ENCODE assay signal across 8 cellular contexts in genomic region chr3:171770689-171771620, GRCh38. TPM values are rescaled to one million over a fixed set of nuclear protein-coding genes. Genes with fewer than 3 reads are reported as not detected.
DNase-seq lines count a peak whose midpoint lies in the region; ATAC-seq and TF ChIP-seq lines count a peak whose summit lies in the region.

No MANE protein-coding gene starts in this region.

- peak overlapping the region; percentile 97 for H2AFZ ChIP-seq in osteoblast (ENCODE audit: low read length)

- ATAC-seq in SK-N-SH treated with all-trans-retinoic acid at 6 μM for 48 hours: peak; percentile 91

- H3K79me2 ChIP-seq in osteoblast (ENCODE audit: insufficient read depth, low read length): no peaks in the 10 kb centered on the region

- no peaks in the 10 kb centered on the region for H3K9me3 ChIP-seq in osteoblast (ENCODE audit: low read depth, low read length)

- H3K27me3 ChIP-seq in GM06990 (replicated peaks; ENCODE audit: control insufficient read depth, insufficient read depth, low read length): no peaks in the 10 kb centered on the region
- H3K27me3 ChIP-seq in osteoblast (ENCODE audit: insufficient read depth, low read length): no peaks in the 10 kb centered on the region

- peak overlapping the region; percentile 87 for H3K27ac ChIP-seq in osteoblast (ENCODE audit: low read depth, low read length)

- peak overlapping the region; percentile 50 for H3K4me3 ChIP-seq in GM06990 (replicated peaks; ENCODE audit: low read depth, low read length)
- peak overlapping the region; percentile 33 to 36 for H3K4me3 ChIP-seq in foreskin fibroblast (ENCODE audit: low read depth in 1 of 2, low read length in 2 of 2)
- H3K4me3 ChIP-seq in osteoblast (ENCODE audit: insufficient read depth, low read length): peak overlapping the region; percentile 80

- H3K4me1 ChIP-seq in osteoblast (ENCODE audit: insufficient read depth, low read length): peaks cover 19% of the 10 kb centered on the region

- DNase-seq in GM06990 (ENCODE audit: extremely low read depth, insufficient read length): no peak
- peak; percentile 49 for DNase-seq in HT1080 (ENCODE audit: low read depth)
- peak; percentile 62 to 81 for DNase-seq in foreskin fibroblast
- DNase-seq in osteoblast (ENCODE audit: insufficient read length, low spot score, missing footprints): peak; percentile 86
- no peak for DNase-seq in putamen (ENCODE audit: low spot score)
- no peak for DNase-seq in HuH-7.5 (ENCODE audit: low spot score)
- DNase-seq in stimulated activated CD4-positive, alpha-beta T cell treated with anti-CD3 and anti-CD28 coated beads, Interleukin-4, amount 100 ng/mL, for 1 hour: no peak

- peak overlapping the region; percentile 97 for H3K4me2 ChIP-seq in osteoblast (ENCODE audit: insufficient read depth, low read length)

- TF ChIP-seq CTCF in GM06990 (IDR thresholded peaks at IDR 0.05; ENCODE audit: insufficient read depth, low read length, poor library complexity, severe bottlenecking) (no peak), foreskin fibroblast (IDR thresholded peaks at IDR 0.05; ENCODE audit: low read depth, low read length) (no peak), osteoblast (IDR thresholded peaks at IDR 0.05; ENCODE audit: extremely low read depth, low read depth, low read length) (no peak)

- H3K36me3 ChIP-seq in GM06990 (ENCODE audit: control insufficient read depth, insufficient read depth, low read length) (no peaks in the 10 kb centered on the region), osteoblast (ENCODE audit: insufficient read depth, low read length) (no peaks in the 10 kb centered on the region)

- no peaks in the 10 kb centered on the region for H4K20me1 ChIP-seq in osteoblast (ENCODE audit: insufficient read depth, low read length)

TF ChIP-seq in SK-N-SH treated with all-trans-retinoic acid at 6 μM for 48 hours, 23 proteins besides CTCF, POLR2A, EP300 and RAD21:
- TF ChIP-seq TOX (CRISPR knock-in tag; IDR thresholded peaks at IDR 0.05; ENCODE audit: borderline replicate concordance) (no peak), TSHZ2 (CRISPR knock-in tag; IDR thresholded peaks at IDR 0.05) (no peak)

RNA-seq across cellular contexts. Expression of gene PLD1, which starts 39.3 kb away (rescaled TPM):
- total RNA-seq in HT1080 (2014; rRNA removed; shearing (Covaris generic)): 6.2 and 7.5 TPM in 2 replicates
- polyA plus RNA-seq in HT1080 (2015; cell fraction: cytosol; rRNA removed): 8.2 and 11.2 TPM in 2 replicates
- 28.6 and 31.8 TPM in 2 replicates for polyA plus RNA-seq in HT1080 (2015; cell fraction: nucleus; rRNA removed)
- 18.1 and 29.5 TPM in 2 replicates for total RNA-seq in osteoblast

Comparison
In these comparisons a context has a peak if more than half of its experiments do, and no peak if none do; other contexts are left out.
1. DNase-seq: peak in HT1080 (single experiment), foreskin fibroblast (2 of 2) and osteoblast (single experiment); none in GM06990 (single experiment), putamen (single experiment), HuH-7.5 (single experiment) and stimulated activated CD4-positive, alpha-beta T cell treated with anti-CD3 and anti-CD28 coated beads, Interleukin-4, amount 100 ng/mL, for 1 hour (single experiment).
2. Peak in every context shown above with its lines, with median percentiles within 50 percentile points of each other: H3K4me3 ChIP-seq.